ENCODE assay signal across 1 cellular context in the genomic region with DNA sequence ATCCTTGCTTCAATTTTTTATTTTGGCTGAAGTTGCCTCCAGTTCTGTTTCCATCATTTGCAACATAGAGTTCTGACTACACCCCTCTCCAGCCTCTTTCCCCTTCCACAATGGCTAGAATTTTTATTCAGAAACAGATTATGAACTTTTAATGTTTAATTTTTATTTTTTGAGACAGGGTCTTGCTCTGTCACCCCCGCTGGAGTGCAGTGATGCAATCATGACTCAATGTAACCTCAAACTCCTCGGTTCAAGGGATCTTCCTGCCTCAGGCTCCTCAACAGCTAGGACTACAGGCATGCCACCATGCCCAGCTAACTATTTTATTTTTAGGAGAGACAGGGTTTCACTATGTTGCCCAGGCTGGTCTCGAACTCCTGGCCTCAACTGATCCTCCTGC.
TF ChIP-seq lines count a peak whose summit lies in the region.

No MANE protein-coding gene starts in this region.

TF ChIP-seq in K562, 482 proteins besides CTCF, POLR2A, EP300 and RAD21 (continued from another document):
- TF ChIP-seq BMI1 (IDR thresholded peaks at IDR 0.05; ENCODE audit: low read length): no peak
